Comparison of ENCODE assay signal across 2 cellular contexts in genomic region chr3:170757038-170757437, GRCh38.
TF ChIP-seq lines count a peak whose summit lies in the region.

No MANE protein-coding gene starts in this region.

TF ChIP-seq in IMR-90, 13 proteins besides CTCF, POLR2A, EP300 and RAD21:
- TF ChIP-seq CEBPB (IDR thresholded peaks at IDR 0.05; ENCODE audit: low read depth, low read length) = no peak
- TF ChIP-seq RFX5 (IDR thresholded peaks at IDR 0.05; ENCODE audit: low read depth, low read length) = no peak
- no peak for TF ChIP-seq BHLHE40 (IDR thresholded peaks at IDR 0.05; ENCODE audit: low read depth, low read length)

TF ChIP-seq in K562, 482 proteins besides CTCF, POLR2A, EP300 and RAD21:
- no peak for TF ChIP-seq ZNF764 (CRISPR knock-in tag; IDR thresholded peaks at IDR 0.05; ENCODE audit: low read depth)
- no peak for TF ChIP-seq KAT8 (IDR thresholded peaks at IDR 0.05; ENCODE audit: low read depth)
- TF ChIP-seq HBP1 (CRISPR knock-in tag; IDR thresholded peaks at IDR 0.05) = no peak
- TF ChIP-seq ATF4 (CRISPR knock-in tag; IDR thresholded peaks at IDR 0.05) = no peak
- TF ChIP-seq SP1 (CRISPR knock-in tag; IDR thresholded peaks at IDR 0.05) = no peak
- TF ChIP-seq NBN (IDR thresholded peaks at IDR 0.05; ENCODE audit: low read depth) = no peak
- TF ChIP-seq RBBP5 (IDR thresholded peaks at IDR 0.05; ENCODE audit: borderline replicate concordance, insufficient read depth, low read length, poor library complexity, severe bottlenecking) = no peak
- no peak for TF ChIP-seq ZNF23 (CRISPR knock-in tag; IDR thresholded peaks at IDR 0.05)
- no peak for TF ChIP-seq ATF1 (CRISPR knock-in tag; IDR thresholded peaks at IDR 0.05)
- TF ChIP-seq ATF1 (tag; IDR thresholded peaks at IDR 0.05) = no peak
- no peak for TF ChIP-seq MIER1 (IDR thresholded peaks at IDR 0.05; ENCODE audit: low read depth)
- TF ChIP-seq PTRF (tag; IDR thresholded peaks at IDR 0.05) = peak; percentile 73; the same call in 1 of the 2 replicates
- no peak for TF ChIP-seq MBD2 (IDR thresholded peaks at IDR 0.05; ENCODE audit: borderline replicate concordance, low read depth)
- no peak for TF ChIP-seq PHB (CRISPR knock-in tag; IDR thresholded peaks at IDR 0.05)
- no peak for TF ChIP-seq ZMIZ1 (IDR thresholded peaks at IDR 0.05; ENCODE audit: low read depth in 2 of 2, low read length in 2 of 2)
- no peak for TF ChIP-seq GABPA (tag; conservative IDR thresholded peaks at IDR 0.05; ENCODE audit: low read depth)
- no peak for TF ChIP-seq REST (CRISPR knock-in tag; IDR thresholded peaks at IDR 0.05; ENCODE audit: low read depth)
- peak; percentile 63; the same call in 1 of the 2 replicates for TF ChIP-seq DMBX1 (CRISPR knock-in tag; IDR thresholded peaks at IDR 0.05; ENCODE audit: borderline replicate concordance)
- TF ChIP-seq KLF6 (CRISPR knock-in tag; IDR thresholded peaks at IDR 0.05; ENCODE audit: borderline replicate concordance) = no peak
- no peak for TF ChIP-seq SUPT5H (IDR thresholded peaks at IDR 0.05)
- no peak for TF ChIP-seq FOXJ3 (CRISPR knock-in tag; IDR thresholded peaks at IDR 0.05)
- no peak for TF ChIP-seq ZNF583 (CRISPR knock-in tag; IDR thresholded peaks at IDR 0.05)
- peak; percentile 16; the same call in 1 of the 2 replicates for TF ChIP-seq CXXC5 (CRISPR knock-in tag; IDR thresholded peaks at IDR 0.05)
- TF ChIP-seq U2AF1 (optimal IDR thresholded peaks at IDR 0.05; ENCODE audit: low read depth, low read length) = no peak
- TF ChIP-seq ZNF76 (CRISPR knock-in tag; IDR thresholded peaks at IDR 0.05; ENCODE audit: borderline replicate concordance) = no peak
- no peak for TF ChIP-seq ZNF780A (CRISPR knock-in tag; IDR thresholded peaks at IDR 0.05)
- TF ChIP-seq DDX20 (tag; IDR thresholded peaks at IDR 0.05; ENCODE audit: low read depth) = peak; percentile 64
- no peak for TF ChIP-seq CREB3L1 (IDR thresholded peaks at IDR 0.05; ENCODE audit: borderline replicate concordance, low read depth)
- no peak for TF ChIP-seq IRF2 (CRISPR knock-in tag; IDR thresholded peaks at IDR 0.05)
- 0 out of 2 replicates have a peak, but pooled peaks have one; percentile 31 for TF ChIP-seq ZNF592 (IDR thresholded peaks at IDR 0.05)
- no peak for TF ChIP-seq ZNF224 (CRISPR knock-in tag; IDR thresholded peaks at IDR 0.05)
- peak; percentile 29; the same call in 1 of the 2 replicates for TF ChIP-seq SMAD4 (CRISPR knock-in tag; conservative IDR thresholded peaks at IDR 0.05)
- TF ChIP-seq PYGO2 (tag; IDR thresholded peaks at IDR 0.05) = peak; percentile 48; the same call in 1 of the 2 replicates
